1 cellular context compared by ENCODE assay signal in genomic region chr20:62648318-62648995, GRCh38.
A peak's percentile ranks its signal among the peaks of the same experiment; 100 is the strongest.
TF ChIP-seq lines count a peak whose summit lies in the region.

No MANE protein-coding gene starts in this region.

TF ChIP-seq in HepG2, 621 proteins besides CTCF, POLR2A, EP300 and RAD21 (continued from another document):
- TF ChIP-seq ZBTB38 (CRISPR knock-in tag; IDR thresholded peaks at IDR 0.05) (no peak), TEF (CRISPR knock-in tag; IDR thresholded peaks at IDR 0.05) (no peak), ZHX2 (IDR thresholded peaks at IDR 0.05; ENCODE audit: low read depth) (no peak), ZHX2 (CRISPR knock-in tag; IDR thresholded peaks at IDR 0.05; ENCODE audit: borderline replicate concordance) (no peak), AGO2 (optimal IDR thresholded peaks at IDR 0.05; ENCODE audit: low read depth, low read length) (peak; percentile 63), GABPB1 (CRISPR knock-in tag; IDR thresholded peaks at IDR 0.05) (peak; percentile 22; the same call in 1 of the 2 replicates), AGO1 (IDR thresholded peaks at IDR 0.05; ENCODE audit: low read depth, low read length, poor library complexity, severe bottlenecking) (peak; percentile 18), RBFOX2 (IDR thresholded peaks at IDR 0.05; ENCODE audit: low read depth, low read length) (peak; percentile 53; the same call in 1 of the 2 replicates), ETV6 (CRISPR knock-in tag; conservative IDR thresholded peaks at IDR 0.05) (no peak), ZNF138 (CRISPR knock-in tag; IDR thresholded peaks at IDR 0.05; ENCODE audit: low read depth) (no peak), ZBTB1 (CRISPR knock-in tag; IDR thresholded peaks at IDR 0.05; ENCODE audit: borderline replicate concordance) (no peak), NFE2 (CRISPR knock-in tag; IDR thresholded peaks at IDR 0.05) (no peak), ZNF510 (CRISPR knock-in tag; IDR thresholded peaks at IDR 0.05; ENCODE audit: low read depth) (no peak), TBP (CRISPR knock-in tag; IDR thresholded peaks at IDR 0.05) (no peak), ZNF570 (CRISPR knock-in tag; IDR thresholded peaks at IDR 0.05; ENCODE audit: borderline replicate concordance) (no peak)
